10 cellular contexts compared by ENCODE assay signal in the genomic region with DNA sequence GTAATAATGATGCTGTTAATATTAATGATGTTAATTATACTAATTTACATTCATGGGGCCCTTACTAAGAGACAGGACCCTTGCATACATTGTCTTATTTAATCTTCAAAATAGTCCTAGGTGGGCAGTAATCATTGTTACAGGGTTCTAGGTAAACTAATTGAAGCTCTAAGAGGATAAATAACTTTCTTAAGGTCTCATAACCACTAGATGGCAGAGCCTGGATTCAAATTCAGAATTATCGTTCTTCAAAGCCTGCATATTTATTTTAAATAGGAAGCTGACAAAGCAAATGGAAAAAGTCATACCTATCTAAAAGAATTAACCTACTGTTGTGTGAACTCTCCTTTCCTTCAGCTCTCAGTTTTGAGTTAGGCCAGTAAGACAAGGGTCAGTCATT.
DNase-seq lines count a peak whose midpoint lies in the region; ATAC-seq, FAIRE-seq and TF ChIP-seq lines count a peak whose summit lies in the region.
"Had no signal": no experiment of that assay in that cellular context is flagged by ENCODE, and none has a peak within 500 bp of the region (broad histone marks: within the 10 kb centered on the region; RNA-seq: fewer than 3 reads in every experiment).

No MANE protein-coding gene starts in this region.

- no peak overlapping the region for H3K27ac Mint-ChIP-seq in stimulated activated naive B cell treated with anti-CD40 and anti-IgM and Interleukin-4, amounts not matched to agents 10 μg/mL and 1 μg/mL and 100 μg/mL, for 72 hours

- TF ChIP-seq CTCF in KMS-11 (conservative IDR thresholded peaks at IDR 0.05; ENCODE audit: low read depth, low read length): 0 out of 2 replicates have a peak, but pooled peaks have one; percentile 17

- no peaks in the 10 kb centered on the region for H3K27me3 ChIP-seq in KMS-11 (ENCODE audit: insufficient read depth, low read depth)

- H3K79me2 ChIP-seq in KMS-11 (ENCODE audit: insufficient read depth, low read depth): no peaks in the 10 kb centered on the region

- H3K9me3 Mint-ChIP-seq in stimulated activated naive B cell treated with anti-CD40 and anti-IgM and Interleukin-4, amounts not matched to agents 10 μg/mL and 1 μg/mL and 100 μg/mL, for 72 hours: no peaks in the 10 kb centered on the region

- peak; percentile 97 for FAIRE-seq in islet of Langerhans (lab: Jason Lieb, UNC)

- no peaks in the 10 kb centered on the region for H4K20me1 ChIP-seq in KMS-11 (ENCODE audit: insufficient read depth)

- no peaks in the 10 kb centered on the region for H3K4me1 Mint-ChIP-seq in stimulated activated naive B cell treated with anti-CD40 and anti-IgM and Interleukin-4, amounts not matched to agents 10 μg/mL and 1 μg/mL and 100 μg/mL, for 72 hours

- H3K4me2 ChIP-seq in KMS-11: no peak overlapping the region

- no peak overlapping the region for H3K27ac ChIP-seq in KMS-11
- H3K27ac ChIP-seq: skin epidermis had no signal

- H2AFZ ChIP-seq in KMS-11 (ENCODE audit: low read depth): no peak overlapping the region

- ATAC-seq in stimulated activated naive B cell treated with anti-CD40 and anti-IgM and Interleukin-4, amounts not matched to agents 10 μg/mL and 1 μg/mL and 100 μg/mL, for 72 hours (replicated peaks): no peak

- no peak overlapping the region for H3K4me3 Mint-ChIP-seq in stimulated activated naive B cell treated with anti-CD40 and anti-IgM and Interleukin-4, amounts not matched to agents 10 μg/mL and 1 μg/mL and 100 μg/mL, for 72 hours

- no peak overlapping the region for H3K9ac ChIP-seq in KMS-11

- no peaks in the 10 kb centered on the region for H3K4me1 ChIP-seq in KMS-11 (ENCODE audit: low read depth, poor library complexity, severe bottlenecking)

- no peaks in the 10 kb centered on the region for H3K27me3 Mint-ChIP-seq in stimulated activated naive B cell treated with anti-CD40 and anti-IgM and Interleukin-4, amounts not matched to agents 10 μg/mL and 1 μg/mL and 100 μg/mL, for 72 hours

- no peak overlapping the region for H3K4me3 ChIP-seq in KMS-11 (IDR thresholded peaks at IDR 0.05; ENCODE audit: insufficient read depth, low read depth, low read length)
- H3K4me3 ChIP-seq: skin epidermis had no signal

- no peaks in the 10 kb centered on the region for H3K36me3 ChIP-seq in KMS-11 (ENCODE audit: insufficient read depth)

- DNase-seq in DMS53 treated with DMSO at 0.1 percent for 48 hours (lab: John Stamatoyannopoulos, UW; ENCODE audit: unreplicated experiment) (peak; percentile 24), SW480 (ENCODE audit: low spot score) (peak; percentile 26), cerebellar cortex (ENCODE audit: low spot score) (no peak), T-helper 2 cell (no peak), activated T-cell treated with anti-CD3 and anti-CD28 coated beads for 4 hours (no peak)
- no peak for DNase-seq in stimulated activated naive B cell treated with anti-CD40 and anti-IgM and Interleukin-4, amounts not matched to agents 10 μg/mL and 1 μg/mL and 100 μg/mL, for 72 hours
- DNase-seq: activated naive CD4-positive, alpha-beta T cell treated with Interleukin-2 at 50 U/mL for 16 hours had no signal

- H3K36me3 Mint-ChIP-seq in stimulated activated naive B cell treated with anti-CD40 and anti-IgM and Interleukin-4, amounts not matched to agents 10 μg/mL and 1 μg/mL and 100 μg/mL, for 72 hours: no peaks in the 10 kb centered on the region

Comparison
In these comparisons a context has a peak if more than half of its experiments do, and no peak if none do; other contexts are left out.
1. DNase-seq: peak in DMS53 treated with DMSO at 0.1 percent for 48 hours (single experiment) and SW480 (single experiment); none in cerebellar cortex (single experiment), stimulated activated naive B cell treated with anti-CD40 and anti-IgM and Interleukin-4, amounts not matched to agents 10 μg/mL and 1 μg/mL and 100 μg/mL, for 72 hours (single experiment), T-helper 2 cell (0 of 5) and activated T-cell treated with anti-CD3 and anti-CD28 coated beads for 4 hours (single experiment).